28 cellular contexts compared by ENCODE assay signal in genomic region chr6:39495640-39496039, GRCh38.
"Had no signal": no experiment of that assay in that cellular context is flagged by ENCODE, and none has a peak within 500 bp of the region (broad histone marks: within the 10 kb centered on the region; RNA-seq: fewer than 3 reads in every experiment).

No MANE protein-coding gene starts in this region.

- H3K9me3 Mint-ChIP-seq: activated CD4-positive, alpha-beta memory T cell treated with anti-CD3 and anti-CD28 coated beads for 36 hours; activated T-cell treated with anti-CD3 and anti-CD28 coated beads, Interleukin-2, amount 50 U/mL, for 24 hours had no signal

- DNase-seq: activated CD4-positive, alpha-beta memory T cell treated with anti-CD3 and anti-CD28 coated beads for 36 hours; activated CD4-positive, alpha-beta T cell treated with anti-CD3 and anti-CD28 coated beads, Interleukin-2, amount 10 ng/mL, durations not matched to agents 24 days and 14 days; activated CD4-positive, CD25-positive, alpha-beta regulatory T cell treated with anti-CD3 and anti-CD28 coated beads, Interleukin-2, amount 50 U/mL, for 72 hours; activated CD8-positive, alpha-beta memory T cell treated with anti-CD3 and anti-CD28 coated beads, Interleukin-2, amount 50 U/mL, for 4 hours; activated gamma-delta T cell; activated naive CD4-positive, alpha-beta T cell treated with anti-CD3 and anti-CD28 coated beads, Interleukin-2, amount 50 U/mL, for 16 hours; activated T-cell treated with anti-CD3 and anti-CD28 coated beads, Interleukin-2, amount 50 U/mL, for 24 hours; amniotic stem cell; caudate nucleus; cortex of kidney; foreskin fibroblast; head of caudate nucleus; hippocampal formation; left ventricle myocardium superior; naive B cell; occipital lobe; psoas muscle; stimulated activated CD4-positive, alpha-beta T cell treated with anti-CD3 and anti-CD28 coated beads, Interleukin-2, amount 100 ng/mL, for 48 hours; stimulated activated naive CD4-positive, alpha-beta T cell treated with Interleukin-2 at 50 U/mL for 16 hours; SW 1271; T1000; trophoblast cell; WERI-Rb-1 had no signal

- H3K36me3 ChIP-seq: thoracic aorta, WERI-Rb-1 had no signal

- H2AFZ ChIP-seq: parathyroid adenoma had no signal

- H3K4me1 ChIP-seq: parathyroid adenoma, psoas muscle had no signal

- H3K4me3 ChIP-seq: psoas muscle, thoracic aorta had no signal

- H3K4me1 Mint-ChIP-seq: activated CD4-positive, alpha-beta T cell treated with anti-CD3 and anti-CD28 coated beads, Interleukin-2, amount 10 ng/mL, durations not matched to agents 24 days and 14 days; naive B cell had no signal

- H3K9ac ChIP-seq: parathyroid adenoma had no signal

- H3K27me3 Mint-ChIP-seq: activated CD4-positive, alpha-beta T cell treated with anti-CD3 and anti-CD28 coated beads, Interleukin-2, amount 10 ng/mL, durations not matched to agents 24 days and 14 days had no signal

- H3K36me3 Mint-ChIP-seq: activated CD4-positive, alpha-beta memory T cell treated with anti-CD3 and anti-CD28 coated beads for 36 hours had no signal

- H3K79me2 ChIP-seq: parathyroid adenoma had no signal

- ATAC-seq: left ventricle myocardium superior, psoas muscle had no signal

- H3K27ac ChIP-seq: parathyroid adenoma, psoas muscle, thoracic aorta, WERI-Rb-1 had no signal

- H3K4me3 Mint-ChIP-seq: activated CD4-positive, alpha-beta memory T cell treated with anti-CD3 and anti-CD28 coated beads for 36 hours; activated CD4-positive, alpha-beta T cell treated with anti-CD3 and anti-CD28 coated beads, Interleukin-2, amount 10 ng/mL, durations not matched to agents 24 days and 14 days; activated T-cell treated with anti-CD3 and anti-CD28 coated beads, Interleukin-2, amount 50 U/mL, for 24 hours; mesothelial cell of epicardium; naive B cell; neural crest cell; T-helper 1 cell treated with Interleukin-12 subunit alpha and Interleukin-12 subunit beta and Interleukin-4 antibody, amounts not matched to agents 30 μg/mL and 1 μg/mL, for 36 hours had no signal

- H3K9me3 ChIP-seq: psoas muscle had no signal

- H3K27ac Mint-ChIP-seq: activated CD4-positive, alpha-beta memory T cell treated with anti-CD3 and anti-CD28 coated beads for 36 hours; activated CD4-positive, alpha-beta T cell treated with anti-CD3 and anti-CD28 coated beads, Interleukin-2, amount 10 ng/mL, durations not matched to agents 24 days and 14 days; activated T-cell treated with anti-CD3 and anti-CD28 coated beads, Interleukin-2, amount 50 U/mL, for 24 hours; mesothelial cell of epicardium; naive B cell; T-helper 1 cell treated with Interleukin-12 subunit alpha and Interleukin-12 subunit beta and Interleukin-4 antibody, amounts not matched to agents 30 μg/mL and 1 μg/mL, for 36 hours had no signal
